ENCODE assay signal across 9 cellular contexts in the genomic region with DNA sequence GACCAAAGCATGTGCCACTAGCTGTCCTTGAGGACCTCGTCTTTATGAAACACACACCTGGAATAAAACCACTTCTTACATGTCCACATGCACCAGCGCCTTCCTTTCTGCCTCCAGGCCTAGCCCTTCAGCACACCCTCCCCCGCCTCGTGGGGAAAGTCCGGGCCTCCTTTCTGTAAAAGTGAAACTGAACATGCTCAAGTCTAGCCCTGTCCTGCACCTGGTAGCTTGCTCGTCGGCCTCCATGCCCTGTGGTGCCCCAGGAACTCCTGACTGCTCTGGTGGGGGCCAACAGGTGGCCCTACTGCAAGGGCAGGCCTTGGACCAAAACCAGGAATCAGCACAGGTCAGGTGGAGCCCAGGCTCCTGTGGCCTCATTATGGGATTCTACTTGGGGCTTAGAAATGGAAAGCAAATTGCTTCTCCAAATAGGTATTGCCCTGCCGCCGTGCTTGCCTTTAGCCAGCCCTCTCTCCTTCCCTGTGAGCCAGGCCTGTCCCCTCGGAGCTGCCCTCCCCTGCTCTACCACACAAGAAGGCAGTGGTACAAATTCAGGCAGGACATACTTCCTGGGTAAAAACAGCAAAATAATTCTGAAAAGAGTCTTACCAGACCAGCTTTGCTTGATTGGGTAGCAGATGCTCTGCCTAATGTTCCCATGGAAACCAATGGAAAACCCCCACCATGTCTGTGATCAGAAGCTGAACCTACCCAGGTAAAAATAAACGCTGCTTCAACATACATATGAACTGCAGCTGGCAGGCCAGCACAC. TPM values are rescaled to one million over a fixed set of nuclear protein-coding genes. Genes with fewer than 3 reads are reported as not detected.
A peak's percentile ranks its signal among the peaks of the same experiment; 100 is the strongest.
DNase-seq lines count a peak whose midpoint lies in the region; ATAC-seq lines count a peak whose summit lies in the region.
"Had no signal": no experiment of that assay in that cellular context is flagged by ENCODE, and none has a peak within 500 bp of the region (broad histone marks: within the 10 kb centered on the region; RNA-seq: fewer than 3 reads in every experiment).

No MANE protein-coding gene starts in this region.

- H3K4me2 ChIP-seq in BLaER1 treated with 17β-estradiol and CSF1 and Interleukin-3, amounts not matched to agents 10 nM and 100 nM: peak overlapping the region; percentile 22 to 78 (median 60)

- H3K27me3 ChIP-seq in BLaER1 treated with 17β-estradiol and CSF1 and Interleukin-3, amounts not matched to agents 10 nM and 100 nM: no peaks in the 10 kb centered on the region
- H3K27me3 ChIP-seq in layer of hippocampus (ENCODE audit: control insufficient read depth, insufficient read depth, low read length): peaks cover 2% of the 10 kb centered on the region
- H3K27me3 ChIP-seq: cardiac muscle cell had no signal

- H4K20me1 ChIP-seq in BLaER1 treated with 17β-estradiol and CSF1 and Interleukin-3, amounts not matched to agents 10 nM and 100 nM: no peaks in the 10 kb centered on the region; a peak in 1 of 22 replicates

- H3K4me1 ChIP-seq in BLaER1 treated with 17β-estradiol and CSF1 and Interleukin-3, amounts not matched to agents 10 nM and 100 nM: peaks cover 9 to 28% (median 17%) of the 10 kb centered on the region in 10 experiments; a peak in 19 of 20 replicates

- no peaks in the 10 kb centered on the region for H3K9me3 ChIP-seq in BLaER1 treated with 17β-estradiol and CSF1 and Interleukin-3, amounts not matched to agents 10 nM and 100 nM (replicated peaks in 1 of 11)

- H3K9ac ChIP-seq in BLaER1 treated with 17β-estradiol and CSF1 and Interleukin-3, amounts not matched to agents 10 nM and 100 nM: peak overlapping the region in 4 of 11 experiments; percentile 8 to 34 (median 23); a peak in 4 of 22 replicates

- peak overlapping the region in 5 of 11 experiments; percentile 6 to 35 (median 21); a peak in 3 of 22 replicates for H3K27ac ChIP-seq in BLaER1 treated with 17β-estradiol and CSF1 and Interleukin-3, amounts not matched to agents 10 nM and 100 nM
- H3K27ac ChIP-seq in layer of hippocampus (ENCODE audit: low read depth, low read length): peak overlapping the region; percentile 42
- H3K27ac ChIP-seq: cardiac muscle cell had no signal

- ATAC-seq in GM19395 (IDR thresholded peaks at IDR 0.05; ENCODE audit: unreplicated experiment): peak; percentile 88
- peak; percentile 87 for ATAC-seq in HG03439 (IDR thresholded peaks at IDR 0.05; ENCODE audit: unreplicated experiment)
- ATAC-seq in stimulated activated naive CD8-positive, alpha-beta T cell treated with anti-CD3 and anti-CD28 coated beads, Interleukin-15, Interleukin-2, amounts not matched to agents 100 U/mL and 50 U/mL, for 24 hours: peak; percentile 62

- H3K4me3 ChIP-seq in BLaER1 treated with 17β-estradiol and CSF1 and Interleukin-3, amounts not matched to agents 10 nM and 100 nM: no peak overlapping the region
- H3K4me3 ChIP-seq: cardiac muscle cell had no signal

- peak; percentile 6 to 25 for DNase-seq in activated CD8-positive, alpha-beta memory T cell treated with anti-CD3 and anti-CD28 coated beads for 4 hours (ENCODE audit: low read depth in 2 of 2)
- peak; percentile 75 for DNase-seq in stimulated activated naive CD8-positive, alpha-beta T cell treated with anti-CD3 and anti-CD28 coated beads, Interleukin-15, Interleukin-2, amounts not matched to agents 100 U/mL and 50 U/mL, for 24 hours
- no peak for DNase-seq in occipital lobe (lab: John Stamatoyannopoulos, UW)
- DNase-seq in epidermal melanocyte (ENCODE audit: insufficient read length, low spot score): no peak

- H3K36me3 ChIP-seq in BLaER1 treated with 17β-estradiol and CSF1 and Interleukin-3, amounts not matched to agents 10 nM and 100 nM: no peaks in the 10 kb centered on the region
- H3K36me3 ChIP-seq: cardiac muscle cell had no signal

RNA-seq across cellular contexts. Expression of gene ERH, which starts 43.5 kb away (rescaled TPM):
- total RNA-seq in occipital lobe: 89.1 TPM

RNA-seq across cellular contexts. Expression of gene SLC39A9, which starts 43.9 kb away (rescaled TPM):
- 120 TPM for total RNA-seq in occipital lobe

Comparison
In these comparisons a context has a peak if more than half of its experiments do, and no peak if none do; other contexts are left out.
1. DNase-seq: peak in activated CD8-positive, alpha-beta memory T cell treated with anti-CD3 and anti-CD28 coated beads for 4 hours (2 of 2) and stimulated activated naive CD8-positive, alpha-beta T cell treated with anti-CD3 and anti-CD28 coated beads, Interleukin-15, Interleukin-2, amounts not matched to agents 100 U/mL and 50 U/mL, for 24 hours (single experiment); none in occipital lobe (single experiment) and epidermal melanocyte (single experiment).
2. Peak in every context shown above with its lines, with median percentiles within 50 percentile points of each other: ATAC-seq.